In genomic region chr1:224745924-224746323, GRCh38 we compare ENCODE assay signal across 18 cellular contexts.
DNase-seq lines count a peak whose midpoint lies in the region; ATAC-seq and TF ChIP-seq lines count a peak whose summit lies in the region.
"Had no signal": no experiment of that assay in that cellular context is flagged by ENCODE, and none has a peak within 500 bp of the region (broad histone marks: within the 10 kb centered on the region; RNA-seq: fewer than 3 reads in every experiment).

No MANE protein-coding gene starts in this region.

- ATAC-seq in activated CD4-positive, alpha-beta T cell treated with anti-CD3 and anti-CD28 coated beads for 36 hours = peak; percentile 65
- ATAC-seq in GM21619 (IDR thresholded peaks at IDR 0.05; ENCODE audit: unreplicated experiment) = peak; percentile 53
- peak; percentile 39 for ATAC-seq in HG03175 (IDR thresholded peaks at IDR 0.05; ENCODE audit: unreplicated experiment)
- peak; percentile 56 to 66 for ATAC-seq in stimulated activated naive B cell treated with anti-CD40 and anti-IgM and Interleukin-4, amounts not matched to agents 10 μg/mL and 1 μg/mL and 100 μg/mL, for 72 hours (replicated peaks)
- ATAC-seq: left colon; natural killer cell treated with Interleukin-12 subunit alpha and Interleukin-12 subunit beta and Interleukin-15 and Interleukin-18, amount 100 ng/mL, for 72 hours; Right ventricle myocardium inferior had no signal

- H3K4me1 ChIP-seq in prostate gland (replicated peaks) = no peaks in the 10 kb centered on the region
- H3K4me1 ChIP-seq: sigmoid colon had no signal

- H3K27me3 Mint-ChIP-seq in activated CD4-positive, alpha-beta T cell treated with anti-CD3 and anti-CD28 coated beads for 36 hours = peaks cover 5% of the 10 kb centered on the region
- H3K27me3 Mint-ChIP-seq in stimulated activated naive B cell treated with anti-CD40 and anti-IgM and Interleukin-4, amounts not matched to agents 10 μg/mL and 1 μg/mL and 100 μg/mL, for 72 hours = peaks cover 0 to 7% of the 10 kb centered on the region in 2 donors

- CTCF ChIA-PET in activated CD4-positive, alpha-beta T cell treated with anti-CD3 and anti-CD28 coated beads for 36 hours (lab: Charles Lee) = no interaction called here

- no peak for TF ChIP-seq CTCF in prostate gland (IDR thresholded peaks at IDR 0.05)

- no peaks in the 10 kb centered on the region for H3K36me3 ChIP-seq in prostate gland
- H3K36me3 ChIP-seq: sigmoid colon had no signal

- intact Hi-C loops in activated CD4-positive, alpha-beta T cell treated with anti-CD3 and anti-CD28 coated beads for 36 hours (cut with DNase I, micrococcal nuclease) = no loop called here
- intact Hi-C loops in prostate gland (cut with DNase I) = no loop called here

- H3K4me1 Mint-ChIP-seq in activated CD4-positive, alpha-beta T cell treated with anti-CD3 and anti-CD28 coated beads for 36 hours = peaks cover 25% of the 10 kb centered on the region
- H3K4me1 Mint-ChIP-seq in stimulated activated naive B cell treated with anti-CD40 and anti-IgM and Interleukin-4, amounts not matched to agents 10 μg/mL and 1 μg/mL and 100 μg/mL, for 72 hours = peaks cover 6 to 8% of the 10 kb centered on the region in 2 donors

- POLR2A ChIA-PET in activated CD4-positive, alpha-beta T cell treated with anti-CD3 and anti-CD28 coated beads for 36 hours (lab: Charles Lee) = no interaction called here

- 89% methylated on average over 4 of the region's 4 CpGs for WGBS in prostate gland

- H3K9me3 Mint-ChIP-seq in activated CD4-positive, alpha-beta T cell treated with anti-CD3 and anti-CD28 coated beads for 36 hours (ENCODE audit: low read depth) = no peaks in the 10 kb centered on the region
- H3K9me3 Mint-ChIP-seq in stimulated activated naive B cell treated with anti-CD40 and anti-IgM and Interleukin-4, amounts not matched to agents 10 μg/mL and 1 μg/mL and 100 μg/mL, for 72 hours = no peaks in the 10 kb centered on the region
- H3K9me3 Mint-ChIP-seq: brain; natural killer cell treated with Interleukin-12 subunit alpha and Interleukin-12 subunit beta and Interleukin-15 and Interleukin-18, amount 100 ng/mL, for 72 hours had no signal

- no peak overlapping the region for H3K27ac Mint-ChIP-seq in activated CD4-positive, alpha-beta T cell treated with anti-CD3 and anti-CD28 coated beads for 36 hours
- no peak overlapping the region for H3K27ac Mint-ChIP-seq in stimulated activated naive B cell treated with anti-CD40 and anti-IgM and Interleukin-4, amounts not matched to agents 10 μg/mL and 1 μg/mL and 100 μg/mL, for 72 hours
- H3K27ac Mint-ChIP-seq: natural killer cell treated with Interleukin-12 subunit alpha and Interleukin-12 subunit beta and Interleukin-15 and Interleukin-18, amount 100 ng/mL, for 72 hours had no signal

- H3K27me3 ChIP-seq in prostate gland (replicated peaks; ENCODE audit: insufficient read depth) = no peaks in the 10 kb centered on the region
- H3K27me3 ChIP-seq: sigmoid colon had no signal

- H3K36me3 Mint-ChIP-seq in activated CD4-positive, alpha-beta T cell treated with anti-CD3 and anti-CD28 coated beads for 36 hours (ENCODE audit: low read depth) = no peaks in the 10 kb centered on the region
- no peaks in the 10 kb centered on the region for H3K36me3 Mint-ChIP-seq in stimulated activated naive B cell treated with anti-CD40 and anti-IgM and Interleukin-4, amounts not matched to agents 10 μg/mL and 1 μg/mL and 100 μg/mL, for 72 hours
- H3K36me3 Mint-ChIP-seq: brain; natural killer cell treated with Interleukin-12 subunit alpha and Interleukin-12 subunit beta and Interleukin-15 and Interleukin-18, amount 100 ng/mL, for 72 hours had no signal

- no peak for TF ChIP-seq POLR2A in prostate gland (IDR thresholded peaks at IDR 0.05)

- no peak overlapping the region for H3K4me3 Mint-ChIP-seq in activated CD4-positive, alpha-beta T cell treated with anti-CD3 and anti-CD28 coated beads for 36 hours
- H3K4me3 Mint-ChIP-seq in stimulated activated naive B cell treated with anti-CD40 and anti-IgM and Interleukin-4, amounts not matched to agents 10 μg/mL and 1 μg/mL and 100 μg/mL, for 72 hours = no peak overlapping the region
- H3K4me3 Mint-ChIP-seq: brain; natural killer cell treated with Interleukin-12 subunit alpha and Interleukin-12 subunit beta and Interleukin-15 and Interleukin-18, amount 100 ng/mL, for 72 hours had no signal

- no peak overlapping the region for H3K27ac ChIP-seq in prostate gland
- H3K27ac ChIP-seq: 22Rv1, sigmoid colon had no signal

- H3K4me3 ChIP-seq in prostate gland = no peak overlapping the region
- H3K4me3 ChIP-seq: sigmoid colon had no signal

- no peaks in the 10 kb centered on the region for H3K9me3 ChIP-seq in prostate gland
- H3K9me3 ChIP-seq: sigmoid colon had no signal

- DNase-seq in activated CD4-positive, alpha-beta T cell treated with anti-CD3 and anti-CD28 coated beads for 36 hours = peak; percentile 16
- DNase-seq in activated CD4-positive, alpha-beta T cell treated with anti-CD3 and anti-CD28 coated beads for 1 hour = no peak
- DNase-seq in stimulated activated naive B cell treated with anti-CD40 and anti-IgM and Interleukin-4, amounts not matched to agents 10 μg/mL and 1 μg/mL and 100 μg/mL, for 72 hours = no peak
- no peak for DNase-seq in NOMO-1 treated with DMSO at 0.1 percent for 48 hours (lab: John Stamatoyannopoulos, UW; ENCODE audit: unreplicated experiment)
- no peak for DNase-seq in NCI-H1930 (lab: John Stamatoyannopoulos, UW)
- DNase-seq in prostate gland (ENCODE audit: low spot score) = no peak
- DNase-seq: activated T-cell treated with anti-CD3 and anti-CD28 coated beads for 4 hours, COR-L47, left colon, NCI-H1417 treated with DMSO at 0.1 percent for 48 hours, NCI-H526, sigmoid colon had no signal
